ENCODE assay signal across 12 cellular contexts in the genomic region with DNA sequence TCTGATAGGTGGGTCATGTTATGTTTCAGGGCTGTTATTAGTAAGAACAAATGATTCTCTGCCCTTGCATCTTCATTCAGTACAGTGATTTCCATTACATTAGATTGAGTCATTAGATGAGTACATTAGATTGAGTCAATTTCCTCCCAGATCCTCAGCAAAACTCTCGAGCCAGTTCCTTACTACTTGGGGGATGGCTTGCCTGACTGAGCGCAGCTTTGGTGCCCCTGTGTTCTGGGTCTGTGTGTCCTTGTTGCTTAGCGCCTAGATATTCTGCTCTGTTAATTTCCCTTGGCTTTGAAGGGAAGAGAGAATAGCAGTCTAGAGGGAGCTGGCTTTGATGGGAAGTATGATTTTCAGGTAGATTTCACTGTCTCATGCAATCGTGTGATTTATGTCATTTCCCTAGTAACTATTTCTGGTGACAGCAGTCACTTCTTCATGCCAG. TPM values are rescaled to one million over a fixed set of nuclear protein-coding genes. Genes with fewer than 3 reads are reported as not detected.
A peak's percentile ranks its signal among the peaks of the same experiment; 100 is the strongest.
DNase-seq lines count a peak whose midpoint lies in the region; ATAC-seq and TF ChIP-seq lines count a peak whose summit lies in the region.
"Had no signal": no experiment of that assay in that cellular context is flagged by ENCODE, and none has a peak within 500 bp of the region (broad histone marks: within the 10 kb centered on the region; RNA-seq: fewer than 3 reads in every experiment).

No MANE protein-coding gene starts in this region.

- H3K27ac ChIP-seq in stomach (no peak overlapping the region), coronary artery (no peak overlapping the region)
- H3K27ac ChIP-seq: VCaP had no signal

- no peak for TF ChIP-seq CTCF in stomach (IDR thresholded peaks at IDR 0.05)
- TF ChIP-seq CTCF in coronary artery (IDR thresholded peaks at IDR 0.05) = no peak

- H3K36me3 ChIP-seq in stomach = no peaks in the 10 kb centered on the region

- no peaks in the 10 kb centered on the region for H3K27me3 ChIP-seq in stomach

- CTCF ChIA-PET in activated naive CD4-positive, alpha-beta T cell treated with anti-CD3 and anti-CD28 coated beads for 36 hours (lab: Charles Lee) = no interaction called here

- peak; percentile 84 for ATAC-seq in stimulated activated naive CD8-positive, alpha-beta T cell treated with anti-CD3 and anti-CD28 coated beads, Interleukin-15, Interleukin-2, amounts not matched to agents 100 U/mL and 50 U/mL, for 24 hours
- ATAC-seq in HG03460 (IDR thresholded peaks at IDR 0.05; ENCODE audit: unreplicated experiment) = no peak

- no peak for TF ChIP-seq POLR2A in stomach (IDR thresholded peaks at IDR 0.05)

- H3K27me3 Mint-ChIP-seq in activated naive CD4-positive, alpha-beta T cell treated with anti-CD3 and anti-CD28 coated beads for 36 hours (ENCODE audit: low read depth) = no peaks in the 10 kb centered on the region

- H3K4me3 ChIP-seq in stomach = no peak overlapping the region
- no peak overlapping the region for H3K4me3 ChIP-seq in coronary artery

- DNase-seq in activated naive CD4-positive, alpha-beta T cell treated with anti-CD3 and anti-CD28 coated beads for 36 hours = peak; percentile 15
- no peak for DNase-seq in activated naive CD4-positive, alpha-beta T cell (lab: John Stamatoyannopoulos, UW)
- DNase-seq in HK-2 (ENCODE audit: unreplicated experiment) (peak; percentile 72), dermis blood vessel endothelial cell (peak; percentile 73), stomach (no peak), coronary artery (ENCODE audit: low spot score) (no peak)
- DNase-seq in stimulated activated naive CD8-positive, alpha-beta T cell treated with anti-CD3 and anti-CD28 coated beads, Interleukin-15, Interleukin-2, amounts not matched to agents 100 U/mL and 50 U/mL, for 24 hours = peak; percentile 11
- DNase-seq: CD4-positive, CD25-positive, alpha-beta regulatory T cell; head of caudate nucleus had no signal

- 65 to 78% (median 73%) methylated on average over 4 of the region's 4 CpGs for WGBS in stomach, 5 donors

- H3K27ac Mint-ChIP-seq in activated naive CD4-positive, alpha-beta T cell treated with anti-CD3 and anti-CD28 coated beads for 36 hours = peak overlapping the region; percentile 19
- H3K27ac Mint-ChIP-seq: CD4-positive, CD25-positive, alpha-beta regulatory T cell had no signal

- H3K36me3 Mint-ChIP-seq in activated naive CD4-positive, alpha-beta T cell treated with anti-CD3 and anti-CD28 coated beads for 36 hours (ENCODE audit: low read depth) = no peaks in the 10 kb centered on the region
- H3K36me3 Mint-ChIP-seq: CD4-positive, CD25-positive, alpha-beta regulatory T cell had no signal

- peaks cover 13% of the 10 kb centered on the region for H3K4me1 Mint-ChIP-seq in activated naive CD4-positive, alpha-beta T cell treated with anti-CD3 and anti-CD28 coated beads for 36 hours (ENCODE audit: low read depth)

- H3K9me3 ChIP-seq in stomach = no peaks in the 10 kb centered on the region

- intact Hi-C loops in activated naive CD4-positive, alpha-beta T cell treated with anti-CD3 and anti-CD28 coated beads for 36 hours (cut with micrococcal nuclease) = loop anchor here (2.0 kb wide), 1 partner anchor 48 kb away; no protein-coding TSS in a partner anchor
- intact Hi-C loops in stomach (cut with DNase I; ENCODE audit: low total_unique reads) = no loop called here

- no peak overlapping the region for H3K4me3 Mint-ChIP-seq in activated naive CD4-positive, alpha-beta T cell treated with anti-CD3 and anti-CD28 coated beads for 36 hours
- H3K4me3 Mint-ChIP-seq: CD4-positive, CD25-positive, alpha-beta regulatory T cell had no signal

- no peak for TF ChIP-seq EP300 in stomach (IDR thresholded peaks at IDR 0.05)

- no peaks in the 10 kb centered on the region for H3K4me1 ChIP-seq in stomach

- H3K9me3 Mint-ChIP-seq in activated naive CD4-positive, alpha-beta T cell treated with anti-CD3 and anti-CD28 coated beads for 36 hours = no peaks in the 10 kb centered on the region
- H3K9me3 Mint-ChIP-seq: CD4-positive, CD25-positive, alpha-beta regulatory T cell had no signal

RNA-seq across cellular contexts. Expression of a gene that starts 19.1 kb away (rescaled TPM):
- not detected for total RNA-seq in activated naive CD4-positive, alpha-beta T cell treated with anti-CD3 and anti-CD28 coated beads for 36 hours
- total RNA-seq in dermis blood vessel endothelial cell (under 0.01 TPM in 1 of 2 replicates, not detected in the other), stomach (1 to 10 TPM in 1 of 5 donors, under 1 TPM in 1, not detected in 3; 0.45 to 1.7 TPM)
- polyA plus RNA-seq in stomach = 10 to 100 TPM in 1 of 3 donors, under 1 TPM in 1, not detected in 1; 0.19 to 76.8 TPM
- total RNA-seq: CD4-positive, CD25-positive, alpha-beta regulatory T cell; LHCN-M2 had no signal
- polyA plus RNA-seq: CD4-positive, CD25-positive, alpha-beta regulatory T cell had no signal

Comparison
In these comparisons a context has a peak if more than half of its experiments do, and no peak if none do; other contexts are left out.
1. DNase-seq: peak in activated naive CD4-positive, alpha-beta T cell treated with anti-CD3 and anti-CD28 coated beads for 36 hours (single experiment), HK-2 (single experiment), dermis blood vessel endothelial cell (single experiment) and stimulated activated naive CD8-positive, alpha-beta T cell treated with anti-CD3 and anti-CD28 coated beads, Interleukin-15, Interleukin-2, amounts not matched to agents 100 U/mL and 50 U/mL, for 24 hours (single experiment); none in activated naive CD4-positive, alpha-beta T cell (0 of 4), stomach (single experiment) and coronary artery (single experiment).